Comparison of ENCODE assay signal across 12 cellular contexts in the genomic region with DNA sequence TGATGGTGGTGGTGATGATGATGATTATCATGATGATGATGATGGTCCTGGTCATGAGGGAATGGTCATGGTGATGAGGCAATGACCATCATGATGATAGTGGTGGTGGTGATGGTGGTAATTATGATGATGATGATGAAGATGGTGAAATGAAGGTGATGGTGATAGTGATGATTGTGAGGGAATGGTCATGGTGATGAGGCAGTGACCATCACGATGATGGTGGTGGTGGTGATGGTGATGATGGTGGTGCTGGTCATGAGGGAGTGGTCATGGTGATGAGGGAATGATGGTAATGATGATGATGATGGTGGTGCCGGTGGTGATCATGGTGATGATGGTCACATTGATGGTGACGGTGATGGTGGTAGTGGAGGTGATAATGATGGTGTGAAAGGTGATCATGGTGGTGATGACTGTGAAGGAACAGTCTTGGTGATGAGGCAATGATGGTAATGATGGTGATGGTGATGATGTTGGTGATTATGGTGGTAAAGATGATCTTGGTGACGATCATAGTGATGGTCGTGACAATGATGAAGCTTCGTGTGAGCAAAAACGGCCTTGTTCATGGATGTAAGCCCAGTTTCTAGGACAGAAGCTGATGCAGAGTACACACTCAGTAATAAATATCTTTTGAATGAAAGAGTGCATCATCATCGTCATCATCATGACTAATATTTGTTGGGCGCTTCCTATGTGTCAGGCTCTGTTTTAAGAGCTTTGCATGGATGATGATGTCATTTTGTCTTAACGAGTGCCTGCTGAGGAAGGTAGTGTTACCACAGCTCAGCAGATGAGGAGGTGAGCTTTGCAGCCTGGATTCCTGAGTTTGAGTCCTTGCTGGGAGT. TPM values are rescaled to one million over a fixed set of nuclear protein-coding genes. Genes with fewer than 3 reads are reported as not detected.
A peak's percentile ranks its signal among the peaks of the same experiment; 100 is the strongest.
DNase-seq lines count a peak whose midpoint lies in the region; ATAC-seq and TF ChIP-seq lines count a peak whose summit lies in the region.
"Had no signal": no experiment of that assay in that cellular context is flagged by ENCODE, and none has a peak within 500 bp of the region (broad histone marks: within the 10 kb centered on the region; RNA-seq: fewer than 3 reads in every experiment).

No MANE protein-coding gene starts in this region.

- ATAC-seq in activated CD4-positive, CD25-positive, alpha-beta regulatory T cell treated with anti-CD3 and anti-CD28 coated beads, Interleukin-2, amount 50 U/mL, for 24 hours, result peak; percentile 5 to 9
- ATAC-seq in stimulated activated effector memory CD8-positive, alpha-beta T cell treated with anti-CD3 and anti-CD28 coated beads, Interleukin-12 subunit alpha, Interleukin-12 subunit beta, amount 100 ng/mL, for 72 hours, result peak; percentile 4
- ATAC-seq in activated CD8-positive, alpha-beta T cell treated with anti-CD3 and anti-CD28 coated beads, Interleukin-2, amount 10 ng/mL, durations not matched to agents 7 days and 5 days, result no peak
- ATAC-seq in GM21737 (IDR thresholded peaks at IDR 0.05; ENCODE audit: unreplicated experiment), result no peak

- no peaks in the 10 kb centered on the region for H3K9me3 Mint-ChIP-seq in stimulated activated effector memory CD8-positive, alpha-beta T cell treated with anti-CD3 and anti-CD28 coated beads, Interleukin-12 subunit alpha, Interleukin-12 subunit beta, amount 100 ng/mL, for 72 hours
- no peaks in the 10 kb centered on the region for H3K9me3 Mint-ChIP-seq in activated CD8-positive, alpha-beta T cell treated with anti-CD3 and anti-CD28 coated beads, Interleukin-2, amount 10 ng/mL, durations not matched to agents 7 days and 5 days (ENCODE audit: insufficient read depth)

- H3K4me3 Mint-ChIP-seq in stimulated activated effector memory CD8-positive, alpha-beta T cell treated with anti-CD3 and anti-CD28 coated beads, Interleukin-12 subunit alpha, Interleukin-12 subunit beta, amount 100 ng/mL, for 72 hours, result no peak overlapping the region
- no peak overlapping the region for H3K4me3 Mint-ChIP-seq in activated CD8-positive, alpha-beta T cell treated with anti-CD3 and anti-CD28 coated beads, Interleukin-2, amount 10 ng/mL, durations not matched to agents 7 days and 5 days

- TF ChIP-seq CTCF in epithelial cell of esophagus (IDR thresholded peaks at IDR 0.05; ENCODE audit: insufficient read depth, low read depth, low read length, missing control alignments), result no peak

- POLR2A ChIA-PET in activated CD8-positive, alpha-beta T cell treated with anti-CD3 and anti-CD28 coated beads, Interleukin-2, amount 10 ng/mL, durations not matched to agents 7 days and 5 days (lab: Charles Lee), result no interaction called here

- no peak overlapping the region for H3K4me3 ChIP-seq in epithelial cell of esophagus (ENCODE audit: low read length)

- no peaks in the 10 kb centered on the region for H3K36me3 Mint-ChIP-seq in stimulated activated effector memory CD8-positive, alpha-beta T cell treated with anti-CD3 and anti-CD28 coated beads, Interleukin-12 subunit alpha, Interleukin-12 subunit beta, amount 100 ng/mL, for 72 hours
- H3K36me3 Mint-ChIP-seq in activated CD8-positive, alpha-beta T cell treated with anti-CD3 and anti-CD28 coated beads, Interleukin-2, amount 10 ng/mL, durations not matched to agents 7 days and 5 days (ENCODE audit: low read depth), result no peaks in the 10 kb centered on the region

- CTCF ChIA-PET in activated CD8-positive, alpha-beta T cell treated with anti-CD3 and anti-CD28 coated beads, Interleukin-2, amount 10 ng/mL, durations not matched to agents 7 days and 5 days (lab: Charles Lee), result interaction anchor here (1.0 to 1.2 kb wide), 2 partner anchors 86 to 111 kb away, joined by 4 to 5 read pairs; a partner anchor contains a TSS

- peaks cover 5% of the 10 kb centered on the region for H3K4me1 Mint-ChIP-seq in stimulated activated effector memory CD8-positive, alpha-beta T cell treated with anti-CD3 and anti-CD28 coated beads, Interleukin-12 subunit alpha, Interleukin-12 subunit beta, amount 100 ng/mL, for 72 hours
- peaks cover 5% of the 10 kb centered on the region for H3K4me1 Mint-ChIP-seq in activated CD8-positive, alpha-beta T cell treated with anti-CD3 and anti-CD28 coated beads, Interleukin-2, amount 10 ng/mL, durations not matched to agents 7 days and 5 days (ENCODE audit: low read depth)

- no peak for DNase-seq in activated CD4-positive, CD25-positive, alpha-beta regulatory T cell (lab: John Stamatoyannopoulos, UW)
- DNase-seq in NCI-H460 (ENCODE audit: extremely low read depth, low read depth) (peak; percentile 34), epithelial cell of esophagus (ENCODE audit: low read depth) (peak; percentile 91)
- DNase-seq in stimulated activated effector memory CD8-positive, alpha-beta T cell treated with anti-CD3 and anti-CD28 coated beads, Interleukin-12 subunit alpha, Interleukin-12 subunit beta, amount 100 ng/mL, for 72 hours (ENCODE audit: low spot score in 2 of 2), result no peak
- no peak for DNase-seq in activated CD8-positive, alpha-beta memory T cell treated with anti-CD3 and anti-CD28 coated beads for 24 hours
- DNase-seq in activated CD8-positive, alpha-beta T cell treated with anti-CD3 and anti-CD28 coated beads, Interleukin-2, amount 10 ng/mL, durations not matched to agents 7 days and 5 days, result no peak
- DNase-seq: aorta, BE2C, NCI-H1105 had no signal

- H3K27me3 Mint-ChIP-seq in activated CD8-positive, alpha-beta T cell treated with anti-CD3 and anti-CD28 coated beads, Interleukin-2, amount 10 ng/mL, durations not matched to agents 7 days and 5 days (ENCODE audit: low read depth), result no peaks in the 10 kb centered on the region

- no peak overlapping the region for H3K27ac Mint-ChIP-seq in stimulated activated effector memory CD8-positive, alpha-beta T cell treated with anti-CD3 and anti-CD28 coated beads, Interleukin-12 subunit alpha, Interleukin-12 subunit beta, amount 100 ng/mL, for 72 hours
- H3K27ac Mint-ChIP-seq in activated CD8-positive, alpha-beta T cell treated with anti-CD3 and anti-CD28 coated beads, Interleukin-2, amount 10 ng/mL, durations not matched to agents 7 days and 5 days, result no peak overlapping the region

RNA-seq across cellular contexts. Expression of a gene that starts 17.2 kb away (rescaled TPM):
- not detected in 2 replicates for total RNA-seq in NCI-H460 (2014; rRNA removed; shearing (Covaris generic))
- polyA plus RNA-seq in NCI-H460 (2014; cell fraction: nucleus; rRNA removed), result not detected in 2 replicates
- total RNA-seq in activated CD8-positive, alpha-beta T cell treated with anti-CD3 and anti-CD28 coated beads, Interleukin-2, amount 10 ng/mL, durations not matched to agents 7 days and 5 days, result not detected
- total RNA-seq: aorta; T-helper 2 cell treated with Interferon-gamma antibody and Interleukin-4, amounts not matched to agents 100 ng/mL and 5 ng/mL, for 36 hours had no signal
- polyA plus RNA-seq: aorta had no signal

RNA-seq across cellular contexts. Expression of a gene that starts 25.7 kb away (rescaled TPM):
- total RNA-seq in NCI-H460 (2014; rRNA removed; shearing (Covaris generic)), result 0.32 TPM in 1 of 2 replicates, not detected in the other
- 0.13 TPM in 1 of 2 replicates, not detected in the other for polyA plus RNA-seq in NCI-H460 (2014; cell fraction: nucleus; rRNA removed)
- total RNA-seq in activated CD8-positive, alpha-beta T cell treated with anti-CD3 and anti-CD28 coated beads, Interleukin-2, amount 10 ng/mL, durations not matched to agents 7 days and 5 days, result not detected
- total RNA-seq: T-helper 2 cell treated with Interferon-gamma antibody and Interleukin-4, amounts not matched to agents 100 ng/mL and 5 ng/mL, for 36 hours had no signal
- polyA plus RNA-seq: aorta had no signal

RNA-seq across cellular contexts. Expression of a gene that starts 31.4 kb away (rescaled TPM):
- 0.07 TPM in 1 of 2 replicates, not detected in the other for total RNA-seq in NCI-H460 (2014; rRNA removed; shearing (Covaris generic))
- 0.17 and 0.75 TPM in 2 replicates for polyA plus RNA-seq in NCI-H460 (2014; cell fraction: nucleus; rRNA removed)
- total RNA-seq in activated CD8-positive, alpha-beta T cell treated with anti-CD3 and anti-CD28 coated beads, Interleukin-2, amount 10 ng/mL, durations not matched to agents 7 days and 5 days, result under 1 TPM; 0.50 to 0.55 TPM

RNA-seq across cellular contexts. Expression of a gene that starts 34.7 kb away (rescaled TPM):
- total RNA-seq in NCI-H460 (2014; rRNA removed; shearing (Covaris generic)), result 3.9 and 4.5 TPM in 2 replicates
- 20.7 and 28.5 TPM in 2 replicates for polyA plus RNA-seq in NCI-H460 (2014; cell fraction: nucleus; rRNA removed)
- 10 to 100 TPM; 16.2 to 16.4 TPM for total RNA-seq in activated CD8-positive, alpha-beta T cell treated with anti-CD3 and anti-CD28 coated beads, Interleukin-2, amount 10 ng/mL, durations not matched to agents 7 days and 5 days

RNA-seq across cellular contexts. Expression of a gene that starts 43.3 kb away (rescaled TPM):
- total RNA-seq in NCI-H460 (2014; rRNA removed; shearing (Covaris generic)), result 2.1 and 6.1 TPM in 2 replicates
- 1.5 and 2.0 TPM in 2 replicates for polyA plus RNA-seq in NCI-H460 (2014; cell fraction: nucleus; rRNA removed)
- 10 to 100 TPM; 10.2 to 11.6 TPM for total RNA-seq in activated CD8-positive, alpha-beta T cell treated with anti-CD3 and anti-CD28 coated beads, Interleukin-2, amount 10 ng/mL, durations not matched to agents 7 days and 5 days

Comparison
In these comparisons a context has a peak if more than half of its experiments do, and no peak if none do; other contexts are left out.
1. ATAC-seq: peak in activated CD4-positive, CD25-positive, alpha-beta regulatory T cell treated with anti-CD3 and anti-CD28 coated beads, Interleukin-2, amount 50 U/mL, for 24 hours (2 of 2) and stimulated activated effector memory CD8-positive, alpha-beta T cell treated with anti-CD3 and anti-CD28 coated beads, Interleukin-12 subunit alpha, Interleukin-12 subunit beta, amount 100 ng/mL, for 72 hours (single experiment); none in activated CD8-positive, alpha-beta T cell treated with anti-CD3 and anti-CD28 coated beads, Interleukin-2, amount 10 ng/mL, durations not matched to agents 7 days and 5 days (single experiment) and GM21737 (single experiment).
2. DNase-seq: peak in NCI-H460 (single experiment) and epithelial cell of esophagus (single experiment); none in activated CD4-positive, CD25-positive, alpha-beta regulatory T cell (0 of 4), stimulated activated effector memory CD8-positive, alpha-beta T cell treated with anti-CD3 and anti-CD28 coated beads, Interleukin-12 subunit alpha, Interleukin-12 subunit beta, amount 100 ng/mL, for 72 hours (0 of 2), activated CD8-positive, alpha-beta memory T cell treated with anti-CD3 and anti-CD28 coated beads for 24 hours (single experiment) and activated CD8-positive, alpha-beta T cell treated with anti-CD3 and anti-CD28 coated beads, Interleukin-2, amount 10 ng/mL, durations not matched to agents 7 days and 5 days (single experiment).